In the genomic region with DNA sequence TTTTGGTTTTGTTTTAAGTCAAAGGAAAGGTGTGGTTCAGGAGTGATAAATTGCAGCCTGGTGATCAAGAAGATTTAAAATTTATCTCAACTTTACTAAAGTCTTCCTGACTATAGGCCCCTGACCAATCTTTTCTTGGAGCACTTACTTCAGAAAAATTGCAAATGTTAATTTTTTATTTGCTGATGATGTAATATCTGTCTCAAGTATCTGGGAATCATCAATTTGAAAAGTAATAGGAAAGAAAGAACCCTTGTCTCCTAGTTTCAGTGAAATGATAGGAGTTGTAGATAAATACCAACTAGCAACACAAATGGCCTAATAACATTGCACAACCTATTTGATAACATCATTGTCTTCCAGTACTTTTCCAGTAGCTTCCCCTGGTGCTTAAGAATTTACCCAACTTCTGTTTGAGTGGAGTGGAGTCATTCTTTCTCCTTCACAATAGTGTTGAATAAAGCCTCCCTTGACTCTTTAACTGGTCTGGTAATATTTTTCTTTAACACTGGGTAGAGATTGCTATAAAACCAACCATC, we compare ENCODE assay signal across 23 cellular contexts.
"Had no signal": no experiment of that assay in that cellular context is flagged by ENCODE, and none has a peak within 500 bp of the region (broad histone marks: within the 10 kb centered on the region; RNA-seq: fewer than 3 reads in every experiment).

No MANE protein-coding gene starts in this region.

- H3K27ac Mint-ChIP-seq: memory B cell; naive thymus-derived CD8-positive, alpha-beta T cell; nephron progenitor cell had no signal

- H3K36me3 ChIP-seq: esophagus muscularis mucosa, ovary, stomach, thyroid gland had no signal

- H3K4me3 ChIP-seq: coronary artery, esophagus muscularis mucosa, lung, ovary, psoas muscle, skin epidermis, stomach, thyroid gland had no signal

- DNase-seq: dermis blood vessel endothelial cell; effector memory CD4-positive, alpha-beta T cell; kidney; midbrain; naive thymus-derived CD8-positive, alpha-beta T cell; nephron progenitor cell; occipital lobe; ovary; posterior cingulate gyrus; psoas muscle; right cardiac atrium; stimulated activated CD4-positive, alpha-beta T cell treated with anti-CD3 and anti-CD28 coated beads, Interleukin-15, amount 100 ng/mL, for 24 hours; stimulated activated CD4-positive, alpha-beta T cell treated with anti-CD3 and anti-CD28 coated beads, Interleukin-2, amount 100 ng/mL, for 48 hours; stimulated activated naive CD4-positive, alpha-beta T cell; stomach; thyroid gland; trophoblast cell had no signal

- H3K27me3 ChIP-seq: esophagus muscularis mucosa, ovary, stomach, thyroid gland had no signal

- H3K4me1 ChIP-seq: esophagus muscularis mucosa, psoas muscle, stomach, thyroid gland had no signal

- H3K9me3 ChIP-seq: esophagus muscularis mucosa, ovary, psoas muscle, stomach, thyroid gland had no signal

- H3K9me3 Mint-ChIP-seq: nephron progenitor cell had no signal

- H3K4me1 Mint-ChIP-seq: memory B cell; naive thymus-derived CD8-positive, alpha-beta T cell had no signal

- H3K4me3 Mint-ChIP-seq: memory B cell; naive thymus-derived CD8-positive, alpha-beta T cell; nephron progenitor cell had no signal

- ATAC-seq: left lobe of liver; naive thymus-derived CD8-positive, alpha-beta T cell; psoas muscle; right cardiac atrium had no signal

- H3K27ac ChIP-seq: coronary artery, esophagus muscularis mucosa, ovary, psoas muscle, skin epidermis, stomach, thyroid gland had no signal

- H3K27me3 Mint-ChIP-seq: memory B cell; naive thymus-derived CD8-positive, alpha-beta T cell had no signal

- H3K36me3 Mint-ChIP-seq: memory B cell; naive thymus-derived CD8-positive, alpha-beta T cell had no signal
